ENCODE assay signal across 8 cellular contexts in the genomic region with DNA sequence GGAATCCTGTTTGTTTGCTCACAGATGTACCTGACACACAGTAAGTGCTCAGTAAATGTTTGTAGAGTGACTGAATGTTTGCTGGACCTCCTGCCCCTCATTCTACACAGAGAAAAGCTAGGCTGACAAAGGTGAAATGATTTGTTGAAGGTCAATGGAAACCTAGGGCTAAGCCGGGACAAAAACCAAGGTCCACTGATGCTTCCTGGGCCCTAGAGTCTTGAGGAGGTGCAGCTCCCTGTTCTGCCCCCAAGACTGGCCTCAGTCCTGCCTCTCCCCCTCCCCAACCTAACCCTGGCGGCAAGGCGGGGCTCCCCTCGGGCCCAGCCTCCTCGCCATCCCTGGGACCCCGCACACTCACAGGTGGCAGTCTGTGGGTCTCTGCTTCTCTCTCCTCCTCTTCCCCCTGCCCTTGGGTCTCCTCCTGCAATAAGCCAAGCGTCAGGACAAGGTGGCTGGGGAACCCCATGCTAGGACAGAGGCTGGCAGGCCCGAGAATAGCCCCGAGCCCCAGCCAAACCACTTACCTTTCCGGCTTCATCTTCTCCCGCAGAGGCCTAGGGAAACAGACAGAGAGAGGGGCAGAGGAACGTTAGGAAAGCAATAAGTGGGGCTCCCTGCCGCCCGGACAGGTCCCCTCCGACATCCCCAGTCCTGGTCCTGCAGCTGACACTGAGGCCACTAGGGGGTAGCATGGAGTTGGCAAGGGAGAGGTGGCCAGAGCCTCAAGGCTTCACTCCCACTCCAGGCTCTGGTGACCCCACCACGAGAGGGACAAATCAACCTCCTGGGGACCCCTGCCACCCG. TPM values are rescaled to one million over a fixed set of nuclear protein-coding genes. Genes with fewer than 3 reads are reported as not detected.
DNase-seq lines count a peak whose midpoint lies in the region; ATAC-seq and TF ChIP-seq lines count a peak whose summit lies in the region.

No MANE protein-coding gene starts in this region.

- ATAC-seq in GM19397 (IDR thresholded peaks at IDR 0.05; ENCODE audit: unreplicated experiment) = no peak

- H3K4me1 Mint-ChIP-seq in CD4-positive, alpha-beta memory T cell = peaks cover 13 to 32% (median 30%) of the 10 kb centered on the region in 4 donors

- H3K27ac ChIP-seq in CD4-positive, alpha-beta memory T cell (ENCODE audit: low read depth, low read length) = no peak overlapping the region
- no peak overlapping the region for H3K27ac ChIP-seq in HEK293 (ENCODE audit: extremely low read depth, low read depth, low read length)

- H3K27me3 ChIP-seq in CD4-positive, alpha-beta memory T cell (ENCODE audit: insufficient read depth, low read length) = no peaks in the 10 kb centered on the region

- H3K4me3 Mint-ChIP-seq in CD4-positive, alpha-beta memory T cell = peak overlapping the region in 5 of 8 donors; percentile 22 to 81 (median 63)

- peaks cover 37% of the 10 kb centered on the region for H3K4me1 ChIP-seq in CD4-positive, alpha-beta memory T cell (ENCODE audit: insufficient read depth, low read length)
- H3K4me1 ChIP-seq in HEK293 (ENCODE audit: control insufficient read depth, insufficient read depth, low read length) = peaks cover 6% of the 10 kb centered on the region

- no peaks in the 10 kb centered on the region for H3K36me3 Mint-ChIP-seq in CD4-positive, alpha-beta memory T cell

- no peaks in the 10 kb centered on the region for H3K36me3 ChIP-seq in CD4-positive, alpha-beta memory T cell (ENCODE audit: insufficient read depth, low read length)
- H3K36me3 ChIP-seq in HEK293 (ENCODE audit: control insufficient read depth in 2 of 2, insufficient read depth in 1 of 2, low read length in 2 of 2) = peaks cover 0 to 93% of the 10 kb centered on the region in 2 experiments; a peak in 2 of 3 replicates

- H3K9me3 ChIP-seq in CD4-positive, alpha-beta memory T cell (ENCODE audit: control insufficient read depth in 1 of 2, low read length in 2 of 2) = no peaks in the 10 kb centered on the region
- no peaks in the 10 kb centered on the region for H3K9me3 ChIP-seq in HEK293 (ENCODE audit: control insufficient read depth, insufficient read depth, low read depth, low read length)

- H3K9me3 Mint-ChIP-seq in CD4-positive, alpha-beta memory T cell = peaks cover 0 to 2% (median 0%) of the 10 kb centered on the region in 8 donors

- H3K27me3 Mint-ChIP-seq in CD4-positive, alpha-beta memory T cell = peaks cover 0 to 2% of the 10 kb centered on the region in 2 donors

- H3K27ac Mint-ChIP-seq in CD4-positive, alpha-beta memory T cell = peak overlapping the region; percentile 21 to 93 (median 70)

- H3K4me3 ChIP-seq in CD4-positive, alpha-beta memory T cell (ENCODE audit: low read length in 2 of 2) = no peak overlapping the region
- H3K4me3 ChIP-seq in HEK293 (ENCODE audit: low read depth, low read length) = no peak overlapping the region

- DNase-seq in CD4-positive, alpha-beta memory T cell = peak; percentile 62 to 74 (median 63)
- peak; percentile 76 for DNase-seq in NCI-H69 (lab: John Stamatoyannopoulos, UW)
- DNase-seq in activated CD4-positive, alpha-beta T cell treated with anti-CD3 and anti-CD28 coated beads, Interleukin-2, amount 50 U/mL, for 4 hours = peak; percentile 65 to 70
- peak; percentile 86 for DNase-seq in dermis blood vessel endothelial cell
- DNase-seq in medulla oblongata (ENCODE audit: extremely low spot score) = peak; percentile 93
- DNase-seq in stimulated activated CD8-positive, alpha-beta memory T cell treated with anti-CD3 and anti-CD28 coated beads, Interleukin-15, amount 100 ng/mL, for 1 hour (ENCODE audit: low read depth) = peak; percentile 64

- CTCF ChIA-PET in CD4-positive, alpha-beta memory T cell (lab: Charles Lee; ENCODE audit: partially characterized antibody) = interaction anchor here (0.6 to 6.2 kb wide), 20 partner anchors 8 to 358 kb away, joined by 3 to 101 read pairs (median 3); a partner anchor contains a TSS
- CTCF ChIA-PET in HEK293 (lab: Yijun Ruan, JAX) = interaction anchor here (0.6 to 6.6 kb wide), 22 partner anchors 9 to 614 kb away, joined by 3 to 66 read pairs (median 5); a partner anchor contains a TSS

- TF ChIP-seq CTCF in HEK293 (tag by site-specific recombination; IDR thresholded peaks at IDR 0.05) = peak; percentile 72

- POLR2A ChIA-PET in CD4-positive, alpha-beta memory T cell (lab: Charles Lee; ENCODE audit: partially characterized antibody) = interaction anchor here (0.9 to 1.1 kb wide), 2 partner anchors 12 to 56 kb away, joined by 3 to 4 read pairs; a partner anchor contains a TSS
- POLR2A ChIA-PET in HEK293 (lab: Yijun Ruan, JAX) = no interaction called here

- intact Hi-C loops in CD4-positive, alpha-beta memory T cell (cut with micrococcal nuclease) = loop anchor here (1.0 to 10.0 kb wide), 2 partner anchors 56 to 451 kb away; a partner anchor contains a TSS

TF ChIP-seq in HEK293, 187 proteins besides CTCF, POLR2A, EP300 and RAD21:
- TF ChIP-seq ZBTB17 (tag by site-specific recombination; IDR thresholded peaks at IDR 0.05) (0 out of 2 replicates have a peak, but pooled peaks have one; percentile 23), GLIS2 (tag by site-specific recombination; IDR thresholded peaks at IDR 0.05) (peak; percentile 49; the same call in 1 of the 2 replicates), ZNF335 (tag by site-specific recombination; conservative IDR thresholded peaks at IDR 0.05) (peak; percentile 12; the same call in 1 of the 2 replicates), ZNF324 (tag by site-specific recombination; IDR thresholded peaks at IDR 0.05) (no peak), ZSCAN30 (tag by site-specific recombination; IDR thresholded peaks at IDR 0.05) (peak; percentile 29; the same call in 1 of the 2 replicates), ZNF514 (tag by site-specific recombination; IDR thresholded peaks at IDR 0.05) (no peak), ZFHX2 (tag by site-specific recombination; conservative IDR thresholded peaks at IDR 0.05) (peak; percentile 31; the same call in 1 of the 2 replicates), ZNF501 (tag by site-specific recombination; IDR thresholded peaks at IDR 0.05) (0 out of 2 replicates have a peak, but pooled peaks have one; percentile 27), ZNF600 (tag by site-specific recombination; IDR thresholded peaks at IDR 0.05) (no peak), RBAK (tag by site-specific recombination; IDR thresholded peaks at IDR 0.05) (no peak), ZSCAN16 (tag by site-specific recombination; IDR thresholded peaks at IDR 0.05) (peak; percentile 73), ZNF654 (tag by site-specific recombination; IDR thresholded peaks at IDR 0.05; ENCODE audit: low read depth) (peak; percentile 67), ZNF664 (tag by site-specific recombination; IDR thresholded peaks at IDR 0.05) (peak; percentile 91)
- TF ChIP-seq, protein P1, sequence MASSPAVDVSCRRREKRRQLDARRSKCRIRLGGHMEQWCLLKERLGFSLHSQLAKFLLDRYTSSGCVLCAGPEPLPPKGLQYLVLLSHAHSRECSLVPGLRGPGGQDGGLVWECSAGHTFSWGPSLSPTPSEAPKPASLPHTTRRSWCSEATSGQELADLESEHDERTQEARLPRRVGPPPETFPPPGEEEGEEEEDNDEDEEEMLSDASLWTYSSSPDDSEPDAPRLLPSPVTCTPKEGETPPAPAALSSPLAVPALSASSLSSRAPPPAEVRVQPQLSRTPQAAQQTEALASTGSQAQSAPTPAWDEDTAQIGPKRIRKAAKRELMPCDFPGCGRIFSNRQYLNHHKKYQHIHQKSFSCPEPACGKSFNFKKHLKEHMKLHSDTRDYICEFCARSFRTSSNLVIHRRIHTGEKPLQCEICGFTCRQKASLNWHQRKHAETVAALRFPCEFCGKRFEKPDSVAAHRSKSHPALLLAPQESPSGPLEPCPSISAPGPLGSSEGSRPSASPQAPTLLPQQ (tag by site-specific recombination; IDR thresholded peaks at IDR 0.05) = 0 out of 2 replicates have a peak, but pooled peaks have one; percentile 16
- TF ChIP-seq, protein P2, sequence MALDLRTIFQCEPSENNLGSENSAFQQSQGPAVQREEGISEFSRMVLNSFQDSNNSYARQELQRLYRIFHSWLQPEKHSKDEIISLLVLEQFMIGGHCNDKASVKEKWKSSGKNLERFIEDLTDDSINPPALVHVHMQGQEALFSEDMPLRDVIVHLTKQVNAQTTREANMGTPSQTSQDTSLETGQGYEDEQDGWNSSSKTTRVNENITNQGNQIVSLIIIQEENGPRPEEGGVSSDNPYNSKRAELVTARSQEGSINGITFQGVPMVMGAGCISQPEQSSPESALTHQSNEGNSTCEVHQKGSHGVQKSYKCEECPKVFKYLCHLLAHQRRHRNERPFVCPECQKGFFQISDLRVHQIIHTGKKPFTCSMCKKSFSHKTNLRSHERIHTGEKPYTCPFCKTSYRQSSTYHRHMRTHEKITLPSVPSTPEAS (tag by site-specific recombination; IDR thresholded peaks at IDR 0.05) = no peak
- TF ChIP-seq, protein P3, sequence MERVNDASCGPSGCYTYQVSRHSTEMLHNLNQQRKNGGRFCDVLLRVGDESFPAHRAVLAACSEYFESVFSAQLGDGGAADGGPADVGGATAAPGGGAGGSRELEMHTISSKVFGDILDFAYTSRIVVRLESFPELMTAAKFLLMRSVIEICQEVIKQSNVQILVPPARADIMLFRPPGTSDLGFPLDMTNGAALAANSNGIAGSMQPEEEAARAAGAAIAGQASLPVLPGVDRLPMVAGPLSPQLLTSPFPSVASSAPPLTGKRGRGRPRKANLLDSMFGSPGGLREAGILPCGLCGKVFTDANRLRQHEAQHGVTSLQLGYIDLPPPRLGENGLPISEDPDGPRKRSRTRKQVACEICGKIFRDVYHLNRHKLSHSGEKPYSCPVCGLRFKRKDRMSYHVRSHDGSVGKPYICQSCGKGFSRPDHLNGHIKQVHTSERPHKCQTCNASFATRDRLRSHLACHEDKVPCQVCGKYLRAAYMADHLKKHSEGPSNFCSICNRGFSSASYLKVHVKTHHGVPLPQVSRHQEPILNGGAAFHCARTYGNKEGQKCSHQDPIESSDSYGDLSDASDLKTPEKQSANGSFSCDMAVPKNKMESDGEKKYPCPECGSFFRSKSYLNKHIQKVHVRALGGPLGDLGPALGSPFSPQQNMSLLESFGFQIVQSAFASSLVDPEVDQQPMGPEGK (tag by site-specific recombination; IDR thresholded peaks at IDR 0.05) = 0 out of 2 replicates have a peak, but pooled peaks have one; percentile 24

RNA-seq across cellular contexts. Expression of a gene that starts 9.3 kb away (rescaled TPM):
- total RNA-seq in CD4-positive, alpha-beta memory T cell = not detected
- under 1 TPM; 0.11 to 0.13 TPM for polyA plus RNA-seq in CD4-positive, alpha-beta memory T cell
- 126 and 252 TPM in 2 replicates for total RNA-seq in dermis blood vessel endothelial cell

RNA-seq across cellular contexts. Expression of a gene that starts 23.0 kb away (rescaled TPM):
- 1 to 10 TPM; 2.5 to 2.9 TPM for total RNA-seq in CD4-positive, alpha-beta memory T cell
- under 1 TPM; 0.45 to 0.87 TPM for polyA plus RNA-seq in CD4-positive, alpha-beta memory T cell
- 10.4 and 12.4 TPM in 2 replicates for total RNA-seq in dermis blood vessel endothelial cell

RNA-seq across cellular contexts. Expression of a gene that starts 56.7 kb away (rescaled TPM):
- 10 to 100 TPM; 31.3 to 31.7 TPM for total RNA-seq in CD4-positive, alpha-beta memory T cell
- 10 to 100 TPM; 32.6 to 38.8 TPM for polyA plus RNA-seq in CD4-positive, alpha-beta memory T cell
- 85.6 and 134 TPM in 2 replicates for total RNA-seq in dermis blood vessel endothelial cell

Comparison
In these comparisons a context has a peak if more than half of its experiments do, and no peak if none do; other contexts are left out.
1. RNA of a gene that starts 9.3 kb away (total RNA-seq): 126 to 252 TPM in dermis blood vessel endothelial cell; not detected in CD4-positive, alpha-beta memory T cell; every median in the first group is over 100 times any median in the second.
2. Peak in every context shown above with its lines, with median percentiles within 50 percentile points of each other: DNase-seq.